In the genomic region with DNA sequence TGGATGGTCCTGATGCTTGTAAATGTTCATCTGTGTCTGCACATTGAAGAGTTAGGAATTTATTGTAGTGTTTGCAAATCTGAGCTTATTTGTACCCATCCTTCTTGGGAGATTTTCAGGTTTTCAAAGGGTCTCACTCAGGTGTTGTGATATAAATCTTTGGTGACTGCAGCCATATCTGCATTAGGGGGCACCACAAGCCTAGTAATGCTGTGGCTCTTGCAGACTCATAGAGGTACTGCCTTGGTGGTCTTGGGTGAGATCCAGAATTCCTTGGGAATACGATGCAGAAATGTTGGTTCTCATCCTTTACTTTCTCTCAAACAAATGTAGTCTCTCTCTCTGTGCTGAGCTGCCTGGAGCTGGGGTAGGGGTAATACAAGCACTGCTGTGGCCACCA, we compare ENCODE assay signal across 17 cellular contexts.
"Had no signal": no experiment of that assay in that cellular context is flagged by ENCODE, and none has a peak within 500 bp of the region (broad histone marks: within the 10 kb centered on the region; RNA-seq: fewer than 3 reads in every experiment).

No MANE protein-coding gene starts in this region.

- H3K36me3 ChIP-seq: gastroesophageal sphincter, ovary, sigmoid colon, spleen, upper lobe of left lung had no signal

- H3K4me3 ChIP-seq: gastroesophageal sphincter, ovary, sigmoid colon, spleen, testis, upper lobe of left lung had no signal

- H3K4me1 ChIP-seq: gastroesophageal sphincter, sigmoid colon, spleen, testis, upper lobe of left lung had no signal

- H3K27ac ChIP-seq: gastroesophageal sphincter, ovary, sigmoid colon, spleen, testis, upper lobe of left lung had no signal

- DNase-seq: activated CD4-positive, alpha-beta T cell treated with anti-CD3 and anti-CD28 coated beads, Interleukin-2, amount 50 U/mL, for 48 hours; activated naive CD4-positive, alpha-beta T cell treated with anti-CD3 and anti-CD28 coated beads, Interleukin-2, amount 10 ng/mL, durations not matched to agents 7 days and 5 days; dermis blood vessel endothelial cell; effector memory CD8-positive, alpha-beta T cell; erythroblast; islet precursor cell; ovary; sigmoid colon; spleen; stimulated activated naive CD8-positive, alpha-beta T cell treated with anti-CD3 and anti-CD28 coated beads, Interleukin-15, amount 100 ng/mL, for 72 hours; testis; upper lobe of left lung had no signal

- FAIRE-seq: astrocyte, bronchial epithelial cell had no signal

- H3K9me3 ChIP-seq: gastroesophageal sphincter, ovary, sigmoid colon, testis, upper lobe of left lung had no signal

- ATAC-seq: activated T-helper 17 cell treated with anti-CD3 and anti-CD28 coated beads, Interleukin-2, amount 50 U/mL, for 72 hours; effector memory CD8-positive, alpha-beta T cell; gastroesophageal sphincter; left lobe of liver; stimulated activated naive CD8-positive, alpha-beta T cell treated with anti-CD3 and anti-CD28 coated beads, Interleukin-15, amount 100 ng/mL, for 72 hours had no signal

- H3K27me3 ChIP-seq: gastroesophageal sphincter, ovary, sigmoid colon, spleen, testis, upper lobe of left lung had no signal
